18 cellular contexts compared by ENCODE assay signal in genomic region chr13:60150538-60150937, GRCh38. TPM values are rescaled to one million over a fixed set of nuclear protein-coding genes. Genes with fewer than 3 reads are reported as not detected.
DNase-seq lines count a peak whose midpoint lies in the region; TF ChIP-seq lines count a peak whose summit lies in the region.
"Had no signal": no experiment of that assay in that cellular context is flagged by ENCODE, and none has a peak within 500 bp of the region (broad histone marks: within the 10 kb centered on the region; RNA-seq: fewer than 3 reads in every experiment).

No MANE protein-coding gene starts in this region.

- H3K36me3 ChIP-seq in osteoblast (ENCODE audit: insufficient read depth, low read length), result no peaks in the 10 kb centered on the region

- H3K4me3 ChIP-seq in osteoblast (ENCODE audit: insufficient read depth, low read length), result no peak overlapping the region
- H3K4me3 ChIP-seq: GM23248 had no signal

- DNase-seq in DMS 273 (lab: John Stamatoyannopoulos, UW; ENCODE audit: unreplicated experiment), result peak; percentile 2
- DNase-seq in DMS 273 treated with DMSO at 0.1 percent for 48 hours (lab: John Stamatoyannopoulos, UW), result no peak
- DNase-seq in HFFc6, result no peak
- no peak for DNase-seq in endothelial cell (ENCODE audit: low spot score)
- no peak for DNase-seq in osteoblast (ENCODE audit: insufficient read length, low spot score, missing footprints)
- DNase-seq in NCI-H2196 (lab: John Stamatoyannopoulos, UW; ENCODE audit: unreplicated experiment), result no peak
- no peak for DNase-seq in NCI-H1417 treated with DMSO at 0.1 percent for 48 hours (lab: John Stamatoyannopoulos, UW)
- DNase-seq in anterior cingulate cortex (lab: John Stamatoyannopoulos, UW), result no peak
- DNase-seq: CD4-positive, alpha-beta memory T cell; GF-D8; GM23248; NCI-H1048; NCI-H2081 treated with DMSO at 0.1 percent for 48 hours; NCI-H2227 treated with DMSO at 0.1 percent for 48 hours; NCI-H524; SHP77 had no signal

- peaks cover 97% of the 10 kb centered on the region for H3K79me2 ChIP-seq in osteoblast (ENCODE audit: insufficient read depth, low read length)

- peak overlapping the region; percentile 49; the same call in 1 of the 2 replicates for H3K27ac Mint-ChIP-seq in HFFc6
- H3K27ac Mint-ChIP-seq in endothelial cell (ENCODE audit: unreplicated experiment), result peak overlapping the region; percentile 28
- H3K27ac Mint-ChIP-seq: CD4-positive, alpha-beta memory T cell had no signal

- H3K27me3 Mint-ChIP-seq in HFFc6 (ENCODE audit: insufficient read depth) (no peaks in the 10 kb centered on the region), endothelial cell (ENCODE audit: unreplicated experiment) (peaks cover 4% of the 10 kb centered on the region)
- H3K27me3 Mint-ChIP-seq: CD4-positive, alpha-beta memory T cell had no signal

- no peaks in the 10 kb centered on the region for H4K20me1 ChIP-seq in osteoblast (ENCODE audit: insufficient read depth, low read length)

- H3K9me3 ChIP-seq in osteoblast (ENCODE audit: low read depth, low read length), result no peaks in the 10 kb centered on the region

- TF ChIP-seq CTCF in HFFc6 (IDR thresholded peaks at IDR 0.05) (no peak), endothelial cell (IDR thresholded peaks at IDR 0.05; ENCODE audit: unreplicated experiment) (no peak), osteoblast (IDR thresholded peaks at IDR 0.05; ENCODE audit: extremely low read depth, low read depth, low read length) (no peak)

- H3K27me3 ChIP-seq in osteoblast (ENCODE audit: insufficient read depth, low read length), result no peaks in the 10 kb centered on the region

- H3K4me1 Mint-ChIP-seq in HFFc6 (ENCODE audit: low read depth) (peaks cover 64% of the 10 kb centered on the region), endothelial cell (ENCODE audit: unreplicated experiment) (peaks cover 35% of the 10 kb centered on the region)

- H3K36me3 Mint-ChIP-seq in HFFc6 (ENCODE audit: low read depth) (no peaks in the 10 kb centered on the region), endothelial cell (ENCODE audit: low read depth, unreplicated experiment) (no peaks in the 10 kb centered on the region)
- H3K36me3 Mint-ChIP-seq: CD4-positive, alpha-beta memory T cell had no signal

- no peak overlapping the region for H3K4me2 ChIP-seq in osteoblast (ENCODE audit: insufficient read depth, low read length)
- H3K4me2 ChIP-seq: KMS-11 had no signal

- H3K27ac ChIP-seq in osteoblast (ENCODE audit: low read depth, low read length), result no peak overlapping the region
- H3K27ac ChIP-seq: 22Rv1, GM23248, KMS-11 had no signal

- H3K9me3 Mint-ChIP-seq in HFFc6 (no peaks in the 10 kb centered on the region), endothelial cell (ENCODE audit: unreplicated experiment) (no peaks in the 10 kb centered on the region)
- H3K9me3 Mint-ChIP-seq: CD4-positive, alpha-beta memory T cell had no signal

- H3K4me3 Mint-ChIP-seq in HFFc6, result no peak overlapping the region
- no peak overlapping the region for H3K4me3 Mint-ChIP-seq in endothelial cell (ENCODE audit: unreplicated experiment)
- H3K4me3 Mint-ChIP-seq: CD4-positive, alpha-beta memory T cell had no signal

- H3K4me1 ChIP-seq in osteoblast (ENCODE audit: insufficient read depth, low read length), result peaks cover 24% of the 10 kb centered on the region

- H2AFZ ChIP-seq in osteoblast (ENCODE audit: low read length), result peak overlapping the region; percentile 28

RNA-seq across cellular contexts. Expression of gene DIAPH3, which starts 13.2 kb away (rescaled TPM):
- total RNA-seq in HFFc6 (2021; fragmentation: NEBNext Ultra II Directional; extraction: Animal tissue kit (Norgen Biotek cat#: 25700)), result 10 to 100 TPM; 18.4 to 38.5 (median 37.5) TPM
- total RNA-seq in endothelial cell (ENCODE audit: unreplicated experiment) (4.5 TPM), osteoblast (8.3 TPM in 2 replicates)
- total RNA-seq: CD4-positive, alpha-beta memory T cell had no signal
